Comparison of ENCODE assay signal across 8 cellular contexts in the genomic region with DNA sequence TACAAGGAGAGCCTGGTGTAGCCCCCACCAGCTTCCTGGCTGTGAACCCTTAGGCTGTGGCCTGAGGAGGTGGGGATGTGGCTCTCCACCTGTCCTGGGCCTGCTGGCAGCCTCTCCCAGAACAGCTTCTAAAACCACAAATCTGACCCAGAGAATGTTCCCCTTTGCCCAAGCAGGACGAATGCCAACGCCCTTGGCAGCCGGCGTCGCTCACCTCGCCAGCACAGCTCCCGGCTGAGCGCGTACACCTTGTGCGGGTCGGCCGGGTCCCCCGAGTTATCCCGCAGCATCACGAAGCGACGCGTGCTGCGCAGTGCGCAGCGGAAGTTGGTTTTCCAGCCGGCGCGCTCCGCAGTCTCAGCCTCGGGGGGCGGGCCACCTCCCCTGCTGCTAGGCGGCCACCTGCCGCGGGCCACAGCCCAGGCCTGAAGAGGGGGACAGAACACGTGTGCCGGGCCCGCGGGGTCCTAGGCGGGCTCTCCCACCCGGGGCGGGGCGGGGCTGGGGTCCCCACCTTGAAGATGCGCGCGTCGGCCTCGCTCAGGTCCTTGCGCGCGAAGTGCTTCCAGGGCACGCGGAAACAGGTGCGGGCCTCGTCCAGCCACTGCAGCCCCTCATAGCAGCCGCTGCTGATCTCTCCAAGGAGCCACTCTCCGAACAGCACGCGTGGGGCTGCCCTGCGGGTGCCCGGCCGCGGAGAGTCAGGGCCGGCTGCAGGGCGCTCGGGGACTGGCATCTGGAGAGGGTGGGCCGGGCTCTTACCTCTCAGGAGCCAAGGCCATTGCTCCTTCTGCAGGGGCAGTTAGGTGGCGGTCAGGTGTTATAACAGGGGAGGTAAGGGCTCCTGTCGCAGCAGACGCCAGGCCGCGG. TPM values are rescaled to one million over a fixed set of nuclear protein-coding genes. Genes with fewer than 3 reads are reported as not detected.
A peak's percentile ranks its signal among the peaks of the same experiment; 100 is the strongest.
DNase-seq lines count a peak whose midpoint lies in the region; ATAC-seq and TF ChIP-seq lines count a peak whose summit lies in the region.

No MANE protein-coding gene starts in this region.

- peak; percentile 11 for ATAC-seq in GM21717 (IDR thresholded peaks at IDR 0.05; ENCODE audit: unreplicated experiment)
- ATAC-seq in HG03571 (IDR thresholded peaks at IDR 0.05; ENCODE audit: unreplicated experiment): no peak
- ATAC-seq in HG02642 (IDR thresholded peaks at IDR 0.05; ENCODE audit: poor library complexity, unreplicated experiment): no peak

- H3K4me1 Mint-ChIP-seq in endothelial cell (ENCODE audit: unreplicated experiment): peaks cover 3% of the 10 kb centered on the region
- peaks cover 14% of the 10 kb centered on the region for H3K4me1 Mint-ChIP-seq in nephron

- TF ChIP-seq CTCF in endothelial cell (IDR thresholded peaks at IDR 0.05; ENCODE audit: unreplicated experiment): no peak
- TF ChIP-seq CTCF in nephron (IDR thresholded peaks at IDR 0.05; ENCODE audit: unreplicated experiment in 3 of 3): no peak

- H3K4me3 Mint-ChIP-seq in endothelial cell (ENCODE audit: unreplicated experiment) (peak overlapping the region; percentile 83), nephron (peak overlapping the region; percentile 82 to 83 (median 82))

- peak overlapping the region; percentile 42 for H3K27ac Mint-ChIP-seq in endothelial cell (ENCODE audit: unreplicated experiment)
- H3K27ac Mint-ChIP-seq in nephron: no peak overlapping the region

- peaks cover 9% of the 10 kb centered on the region for H3K36me3 Mint-ChIP-seq in endothelial cell (ENCODE audit: low read depth, unreplicated experiment)
- peaks cover 14% of the 10 kb centered on the region for H3K36me3 Mint-ChIP-seq in nephron (ENCODE audit: low read depth)

- H3K9me3 Mint-ChIP-seq in endothelial cell (ENCODE audit: unreplicated experiment) (no peaks in the 10 kb centered on the region), nephron (no peaks in the 10 kb centered on the region)

- peak; percentile 25 for DNase-seq in RKO (ENCODE audit: low spot score)
- no peak for DNase-seq in endothelial cell (ENCODE audit: low spot score)
- DNase-seq in NCI-H2171 treated with DMSO at 0.1 percent for 48 hours (lab: John Stamatoyannopoulos, UW): no peak
- DNase-seq in SHP77 (lab: John Stamatoyannopoulos, UW): no peak

- H3K27me3 Mint-ChIP-seq in endothelial cell (ENCODE audit: unreplicated experiment) (peaks cover 25% of the 10 kb centered on the region), nephron (ENCODE audit: low read depth) (no peaks in the 10 kb centered on the region)

RNA-seq across cellular contexts. Expression of gene IRF7, which starts 0.9 kb away (rescaled TPM):
- 11.6 TPM for total RNA-seq in endothelial cell (ENCODE audit: unreplicated experiment)

RNA-seq across cellular contexts. Expression of gene CDHR5, which starts 9.9 kb away (rescaled TPM):
- total RNA-seq in endothelial cell (ENCODE audit: unreplicated experiment): not detected

RNA-seq across cellular contexts. Expression of gene SCT, which starts 12.2 kb away (rescaled TPM):
- total RNA-seq in endothelial cell (ENCODE audit: unreplicated experiment): 1.8 TPM

RNA-seq across cellular contexts. Expression of gene DRD4, which starts 22.3 kb away (rescaled TPM):
- total RNA-seq in endothelial cell (ENCODE audit: unreplicated experiment): 0.33 TPM

RNA-seq across cellular contexts. Expression of gene PHRF1, which starts 38.5 kb away (rescaled TPM):
- 29.5 TPM for total RNA-seq in endothelial cell (ENCODE audit: unreplicated experiment)
